ENCODE assay signal across 8 cellular contexts in genomic region chr14:90383731-90384542, GRCh38. TPM values are rescaled to one million over a fixed set of nuclear protein-coding genes. Genes with fewer than 3 reads are reported as not detected.
A peak's percentile ranks its signal among the peaks of the same experiment; 100 is the strongest.
DNase-seq lines count a peak whose midpoint lies in the region; ATAC-seq and TF ChIP-seq lines count a peak whose summit lies in the region.

No MANE protein-coding gene starts in this region.

- H3K4me3 Mint-ChIP-seq in activated CD4-positive, alpha-beta memory T cell treated with anti-CD3 and anti-CD28 coated beads for 36 hours = no peak overlapping the region
- H3K4me3 Mint-ChIP-seq in endothelial cell (ENCODE audit: unreplicated experiment) = no peak overlapping the region
- H3K4me3 Mint-ChIP-seq in stimulated activated effector memory CD8-positive, alpha-beta T cell treated with anti-CD3 and anti-CD28 coated beads, Interleukin-12 subunit alpha, Interleukin-12 subunit beta, amount 100 ng/mL, for 72 hours = no peak overlapping the region

- H3K9me3 Mint-ChIP-seq in activated CD4-positive, alpha-beta memory T cell treated with anti-CD3 and anti-CD28 coated beads for 36 hours = no peaks in the 10 kb centered on the region
- no peaks in the 10 kb centered on the region for H3K9me3 Mint-ChIP-seq in endothelial cell (ENCODE audit: unreplicated experiment)
- H3K9me3 Mint-ChIP-seq in stimulated activated effector memory CD8-positive, alpha-beta T cell treated with anti-CD3 and anti-CD28 coated beads, Interleukin-12 subunit alpha, Interleukin-12 subunit beta, amount 100 ng/mL, for 72 hours = no peaks in the 10 kb centered on the region

- H3K4me3 ChIP-seq in mononuclear cell (ENCODE audit: low read length) = peak overlapping the region; percentile 61

- peaks cover 15% of the 10 kb centered on the region for H3K4me1 ChIP-seq in ES-I3 (ENCODE audit: insufficient read depth, low read length)
- peaks cover 30% of the 10 kb centered on the region for H3K4me1 ChIP-seq in mononuclear cell (ENCODE audit: insufficient read depth, low read length)

- no peaks in the 10 kb centered on the region for H3K27me3 Mint-ChIP-seq in activated CD4-positive, alpha-beta memory T cell treated with anti-CD3 and anti-CD28 coated beads for 36 hours
- peaks cover 2% of the 10 kb centered on the region for H3K27me3 Mint-ChIP-seq in endothelial cell (ENCODE audit: unreplicated experiment)

- H3K27me3 ChIP-seq in mononuclear cell (ENCODE audit: insufficient read depth, low read length) = no peaks in the 10 kb centered on the region

- TF ChIP-seq CTCF in endothelial cell (IDR thresholded peaks at IDR 0.05; ENCODE audit: unreplicated experiment) = no peak

- ATAC-seq in HG02642 (IDR thresholded peaks at IDR 0.05; ENCODE audit: poor library complexity, unreplicated experiment) = peak; percentile 11
- peak; percentile 45 for ATAC-seq in stimulated activated effector memory CD8-positive, alpha-beta T cell treated with anti-CD3 and anti-CD28 coated beads, Interleukin-12 subunit alpha, Interleukin-12 subunit beta, amount 100 ng/mL, for 72 hours
- no peak for ATAC-seq in GM19328 (IDR thresholded peaks at IDR 0.05; ENCODE audit: unreplicated experiment)

- H3K4me1 Mint-ChIP-seq in activated CD4-positive, alpha-beta memory T cell treated with anti-CD3 and anti-CD28 coated beads for 36 hours (ENCODE audit: low read depth) = peaks cover 29% of the 10 kb centered on the region
- peaks cover 11% of the 10 kb centered on the region for H3K4me1 Mint-ChIP-seq in endothelial cell (ENCODE audit: unreplicated experiment)
- H3K4me1 Mint-ChIP-seq in stimulated activated effector memory CD8-positive, alpha-beta T cell treated with anti-CD3 and anti-CD28 coated beads, Interleukin-12 subunit alpha, Interleukin-12 subunit beta, amount 100 ng/mL, for 72 hours = peaks cover 8% of the 10 kb centered on the region

- peak overlapping the region; percentile 96 for H3K9ac ChIP-seq in ES-I3 (ENCODE audit: low read depth, low read length)

- CTCF ChIA-PET in activated CD4-positive, alpha-beta memory T cell treated with anti-CD3 and anti-CD28 coated beads for 36 hours (lab: Charles Lee) = interaction anchor here (0.8 to 7.8 kb wide), 6 partner anchors 9 to 95 kb away, joined by 3 to 80 read pairs (median 3); partner anchors contain the start of gene CALM1

- H3K36me3 ChIP-seq in ES-I3 (ENCODE audit: insufficient read depth, low read length) = no peaks in the 10 kb centered on the region

- H3K9me3 ChIP-seq in ES-I3 (ENCODE audit: control insufficient read depth, insufficient read depth, low read length) = no peaks in the 10 kb centered on the region
- no peaks in the 10 kb centered on the region for H3K9me3 ChIP-seq in mononuclear cell (ENCODE audit: low read depth, low read length)

- H3K36me3 Mint-ChIP-seq in activated CD4-positive, alpha-beta memory T cell treated with anti-CD3 and anti-CD28 coated beads for 36 hours = no peaks in the 10 kb centered on the region
- no peaks in the 10 kb centered on the region for H3K36me3 Mint-ChIP-seq in endothelial cell (ENCODE audit: low read depth, unreplicated experiment)
- H3K36me3 Mint-ChIP-seq in stimulated activated effector memory CD8-positive, alpha-beta T cell treated with anti-CD3 and anti-CD28 coated beads, Interleukin-12 subunit alpha, Interleukin-12 subunit beta, amount 100 ng/mL, for 72 hours = no peaks in the 10 kb centered on the region

- no peak overlapping the region for H3K27ac Mint-ChIP-seq in activated CD4-positive, alpha-beta memory T cell treated with anti-CD3 and anti-CD28 coated beads for 36 hours
- H3K27ac Mint-ChIP-seq in endothelial cell (ENCODE audit: unreplicated experiment) = no peak overlapping the region
- H3K27ac Mint-ChIP-seq in stimulated activated effector memory CD8-positive, alpha-beta T cell treated with anti-CD3 and anti-CD28 coated beads, Interleukin-12 subunit alpha, Interleukin-12 subunit beta, amount 100 ng/mL, for 72 hours = no peak overlapping the region

- DNase-seq in NCI-H2171 (lab: John Stamatoyannopoulos, UW) (peak; percentile 48), endothelial cell (ENCODE audit: low spot score) (peak; percentile 69)
- DNase-seq in activated CD4-positive, alpha-beta memory T cell treated with anti-CD3 and anti-CD28 coated beads for 36 hours = peak; percentile 77
- DNase-seq in stimulated activated effector memory CD8-positive, alpha-beta T cell treated with anti-CD3 and anti-CD28 coated beads, Interleukin-12 subunit alpha, Interleukin-12 subunit beta, amount 100 ng/mL, for 72 hours (ENCODE audit: low spot score in 2 of 2) = peak; percentile 46 to 85

- intact Hi-C loops in activated CD4-positive, alpha-beta memory T cell treated with anti-CD3 and anti-CD28 coated beads for 36 hours (cut with micrococcal nuclease) = loop anchor here (1.0 to 10.0 kb wide), 9 partner anchors 12 to 1481 kb away; partner anchors contain the start of genes NRDE2, PSMC1, RPS6KA5 and TC2N

- POLR2A ChIA-PET in activated CD4-positive, alpha-beta memory T cell treated with anti-CD3 and anti-CD28 coated beads for 36 hours (lab: Charles Lee) = interaction anchor here (0.5 to 6.8 kb wide), 9 partner anchors 12 to 862 kb away, joined by 3 to 159 read pairs (median 4); partner anchors contain the start of genes CALM1 and PSMC1

RNA-seq across cellular contexts. Expression of gene CALM1, which starts 12.9 kb away (rescaled TPM):
- 100 to 1,000 TPM; 725 to 733 TPM for total RNA-seq in activated CD4-positive, alpha-beta memory T cell treated with anti-CD3 and anti-CD28 coated beads for 36 hours
- total RNA-seq in endothelial cell (ENCODE audit: unreplicated experiment) (634 TPM), mononuclear cell (718 TPM)

RNA-seq across cellular contexts. Expression of gene NRDE2, which starts 52.2 kb away (rescaled TPM):
- total RNA-seq in activated CD4-positive, alpha-beta memory T cell treated with anti-CD3 and anti-CD28 coated beads for 36 hours = 10 to 100 TPM; 18.9 to 24.8 TPM
- total RNA-seq in endothelial cell (ENCODE audit: unreplicated experiment) (20.8 TPM), mononuclear cell (15.0 TPM)
